In the genomic region with DNA sequence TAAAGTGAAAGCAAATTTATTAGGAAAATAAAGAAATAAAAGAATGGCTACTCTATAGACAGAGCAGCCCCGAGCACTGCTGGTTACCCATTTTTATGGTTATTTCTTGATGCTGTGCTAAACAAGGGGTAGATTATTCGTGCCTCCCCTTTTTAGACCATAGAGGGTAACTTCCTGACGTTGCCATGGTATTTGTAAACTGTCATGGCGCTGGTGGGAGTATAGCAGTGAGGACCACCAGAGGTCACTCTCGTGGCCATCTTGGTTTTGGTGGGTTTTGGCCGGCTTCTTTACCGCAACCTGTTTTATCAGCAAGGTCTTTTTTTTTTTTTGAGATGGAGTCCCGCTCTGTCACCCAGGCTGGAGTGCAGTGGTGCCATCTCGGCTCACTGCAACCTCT, we compare ENCODE assay signal across 1 cellular context.
TF ChIP-seq lines count a peak whose summit lies in the region.

No MANE protein-coding gene starts in this region.

TF ChIP-seq in H1, 55 proteins besides CTCF, POLR2A, EP300 and RAD21:
- peak; percentile 84 for TF ChIP-seq YY1 (IDR thresholded peaks at IDR 0.05; ENCODE audit: low read depth, low read length)
